Comparison of ENCODE assay signal across 1 cellular context in genomic region chr9:121692606-121693505, GRCh38.
TF ChIP-seq lines count a peak whose summit lies in the region.

No MANE protein-coding gene starts in this region.

TF ChIP-seq in H1, 55 proteins besides CTCF, POLR2A, EP300 and RAD21 (continued from another document):
- TF ChIP-seq CHD7 (IDR thresholded peaks at IDR 0.05; ENCODE audit: insufficient replicate concordance, low read length) (no peak), HDAC6 (IDR thresholded peaks at IDR 0.05; ENCODE audit: low read depth, low read length) (no peak), NRF1 (IDR thresholded peaks at IDR 0.05; ENCODE audit: low read depth, low read length) (no peak), EGR1 (IDR thresholded peaks at IDR 0.05; ENCODE audit: borderline replicate concordance, low read depth, low read length) (no peak), RFX5 (IDR thresholded peaks at IDR 0.05; ENCODE audit: borderline replicate concordance, low read depth, low read length) (no peak), SIN3A (conservative IDR thresholded peaks at IDR 0.05 in 1 of 2, IDR thresholded peaks at IDR 0.05 in 1 of 2; ENCODE audit: low read depth in 1 of 2, low read length in 2 of 2) (peak; percentile 74 to 91; a peak in 3 of 4 replicates), ZNF274 (IDR thresholded peaks at IDR 0.05; ENCODE audit: borderline replicate concordance, extremely low read depth, low read length) (no peak), ATF3 (IDR thresholded peaks at IDR 0.05; ENCODE audit: insufficient read depth, low read depth, low read length) (no peak), POLR2AphosphoS5 (IDR thresholded peaks at IDR 0.05; ENCODE audit: low read depth, low read length) (peak; percentile 58; the same call in 1 of the 2 replicates), TBP (IDR thresholded peaks at IDR 0.05; ENCODE audit: low read depth, low read length) (no peak), JUN (IDR thresholded peaks at IDR 0.05; ENCODE audit: low read depth, low read length) (no peak), ASH2L (IDR thresholded peaks at IDR 0.05; ENCODE audit: low read length) (no peak), HDAC2 (IDR thresholded peaks at IDR 0.05; ENCODE audit: borderline replicate concordance in 1 of 2, low read depth in 2 of 2, low read length in 2 of 2) (no peak), USF2 (IDR thresholded peaks at IDR 0.05; ENCODE audit: low read length) (no peak), SIRT6 (IDR thresholded peaks at IDR 0.05; ENCODE audit: low read length) (no peak), SP4 (IDR thresholded peaks at IDR 0.05; ENCODE audit: low read length) (no peak), RXRA (IDR thresholded peaks at IDR 0.05; ENCODE audit: insufficient read depth, low read depth, low read length) (no peak), TEAD4 (IDR thresholded peaks at IDR 0.05; ENCODE audit: low read depth, low read length) (0 out of 2 replicates have a peak, but pooled peaks have one; percentile 55), SP2 (IDR thresholded peaks at IDR 0.05; ENCODE audit: low read length) (no peak), RNF2 (IDR thresholded peaks at IDR 0.05; ENCODE audit: borderline replicate concordance, low read depth, low read length, missing control alignments, poor library complexity, severe bottlenecking) (no peak), CTBP2 (IDR thresholded peaks at IDR 0.05; ENCODE audit: borderline replicate concordance, insufficient read depth, insufficient read length, low read length) (no peak), GABPA (IDR thresholded peaks at IDR 0.05; ENCODE audit: borderline replicate concordance, insufficient read depth, low read length) (no peak), GTF2F1 (IDR thresholded peaks at IDR 0.05; ENCODE audit: borderline replicate concordance, low read depth, low read length) (no peak), MAFK (IDR thresholded peaks at IDR 0.05; ENCODE audit: low read depth, low read length) (no peak), BRCA1 (IDR thresholded peaks at IDR 0.05; ENCODE audit: low read depth, low read length) (no peak), BCL11A (IDR thresholded peaks at IDR 0.05; ENCODE audit: low read depth in 2 of 2, low read length in 2 of 2) (no peak), POU5F1 (IDR thresholded peaks at IDR 0.05; ENCODE audit: low read depth, low read length) (no peak), SUZ12 (IDR thresholded peaks at IDR 0.05; ENCODE audit: low read length) (no peak), KDM5A (IDR thresholded peaks at IDR 0.05; ENCODE audit: low read length) (no peak), BACH1 (IDR thresholded peaks at IDR 0.05; ENCODE audit: low read length) (no peak), JUND (IDR thresholded peaks at IDR 0.05; ENCODE audit: low read length) (peak; percentile 91), SP1 (IDR thresholded peaks at IDR 0.05; ENCODE audit: low read depth, low read length) (no peak), FOSL1 (IDR thresholded peaks at IDR 0.05; ENCODE audit: insufficient read depth, low read depth, low read length) (no peak), SIX5 (IDR thresholded peaks at IDR 0.05; ENCODE audit: low read depth, low read length) (no peak), KDM4A (IDR thresholded peaks at IDR 0.05; ENCODE audit: low read depth, low read length, severe bottlenecking) (no peak), CEBPB (IDR thresholded peaks at IDR 0.05; ENCODE audit: low read depth, low read length) (no peak), SRF (IDR thresholded peaks at IDR 0.05; ENCODE audit: low read depth, low read length) (no peak)
- TF ChIP-seq, protein P1, sequence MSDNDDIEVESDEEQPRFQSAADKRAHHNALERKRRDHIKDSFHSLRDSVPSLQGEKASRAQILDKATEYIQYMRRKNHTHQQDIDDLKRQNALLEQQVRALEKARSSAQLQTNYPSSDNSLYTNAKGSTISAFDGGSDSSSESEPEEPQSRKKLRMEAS (IDR thresholded peaks at IDR 0.05) = no peak
- TF ChIP-seq, protein P2, sequence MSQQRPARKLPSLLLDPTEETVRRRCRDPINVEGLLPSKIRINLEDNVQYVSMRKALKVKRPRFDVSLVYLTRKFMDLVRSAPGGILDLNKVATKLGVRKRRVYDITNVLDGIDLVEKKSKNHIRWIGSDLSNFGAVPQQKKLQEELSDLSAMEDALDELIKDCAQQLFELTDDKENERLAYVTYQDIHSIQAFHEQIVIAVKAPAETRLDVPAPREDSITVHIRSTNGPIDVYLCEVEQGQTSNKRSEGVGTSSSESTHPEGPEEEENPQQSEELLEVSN (IDR thresholded peaks at IDR 0.05) = no peak
